8 cellular contexts compared by ENCODE assay signal in the genomic region with DNA sequence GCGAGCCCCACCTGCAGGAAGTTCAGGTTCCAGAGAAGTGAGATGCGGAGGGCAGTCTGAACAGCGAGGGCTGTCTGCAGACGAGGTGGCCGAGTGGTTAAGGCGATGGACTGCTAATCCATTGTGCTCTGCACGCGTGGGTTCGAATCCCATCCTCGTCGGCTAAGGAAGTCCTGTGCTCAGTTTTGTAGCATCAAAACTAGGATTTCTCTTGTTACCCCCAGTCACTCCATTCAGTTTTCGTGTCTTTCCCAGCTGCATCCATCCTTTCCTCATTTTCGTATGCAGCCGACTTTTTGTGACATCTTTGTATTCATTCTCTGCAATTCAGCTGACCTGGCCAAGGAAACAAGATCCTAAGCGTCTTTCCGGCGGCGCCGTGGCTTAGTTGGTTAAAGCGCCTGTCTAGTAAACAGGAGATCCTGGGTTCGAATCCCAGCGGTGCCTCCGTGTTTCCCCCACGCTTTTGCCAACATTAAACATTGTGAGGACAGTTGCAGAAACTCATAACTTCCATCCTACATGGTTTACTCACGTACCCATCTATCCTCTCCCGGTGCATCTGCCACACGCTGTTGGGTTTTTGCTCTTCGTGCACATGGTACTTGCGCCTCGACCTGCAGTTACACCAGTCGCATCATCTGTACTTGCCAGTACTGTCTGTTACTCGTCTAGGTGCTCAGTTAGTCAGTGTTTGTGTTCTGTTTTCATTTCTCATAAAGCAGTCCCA. TPM values are rescaled to one million over a fixed set of nuclear protein-coding genes. Genes with fewer than 3 reads are reported as not detected.
DNase-seq lines count a peak whose midpoint lies in the region; ATAC-seq and TF ChIP-seq lines count a peak whose summit lies in the region.

No MANE protein-coding gene starts in this region.

- ATAC-seq in GM18498 (IDR thresholded peaks at IDR 0.05; ENCODE audit: unreplicated experiment) (peak; percentile 26), HG03520 (IDR thresholded peaks at IDR 0.05; ENCODE audit: unreplicated experiment) (peak; percentile 22), lower lobe of right lung (peak; percentile 76 to 78)

- peaks cover 21% of the 10 kb centered on the region for H3K27me3 ChIP-seq in ectodermal cell (ENCODE audit: control insufficient read depth, insufficient read depth, low read length, poor library complexity, severe bottlenecking)
- no peaks in the 10 kb centered on the region for H3K27me3 ChIP-seq in lower lobe of right lung (ENCODE audit: low read depth)

- H3K9me3 ChIP-seq in ectodermal cell (ENCODE audit: control insufficient read depth, low read length) = no peaks in the 10 kb centered on the region
- H3K9me3 ChIP-seq in lower lobe of right lung = no peaks in the 10 kb centered on the region

- H3K4me1 ChIP-seq in ectodermal cell (ENCODE audit: control insufficient read depth, insufficient read depth, low read length) (peaks cover 14% of the 10 kb centered on the region), lower lobe of right lung (peaks cover 45% of the 10 kb centered on the region)

- H3K4me3 ChIP-seq in ectodermal cell (ENCODE audit: insufficient read depth, low read depth, low read length) (peak overlapping the region; percentile 67), lower lobe of right lung (peak overlapping the region; percentile 97)

- H3K27ac ChIP-seq in ectodermal cell (ENCODE audit: insufficient read depth, low read depth, low read length, poor library complexity, severe bottlenecking) = peak overlapping the region; percentile 11
- H3K27ac ChIP-seq in lower lobe of right lung = peak overlapping the region; percentile 98

- WGBS in ectodermal cell, 2 experiments = 0% methylated on average over 32 of the region's 32 CpGs

- DNase-seq in NCI-H748 treated with DMSO at 0.1 percent for 48 hours (lab: John Stamatoyannopoulos, UW) (peak; percentile 100), lower lobe of right lung (peak; percentile 91), HuH-7 (ENCODE audit: low spot score) (no peak)
- DNase-seq in activated CD4-positive, alpha-beta T cell treated with anti-CD3 and anti-CD28 coated beads, Interleukin-2, amount 50 U/mL, for 4 hours = peak; percentile 89 to 90
- peak; percentile 95 for DNase-seq in stimulated activated CD4-positive, alpha-beta T cell treated with anti-CD3 and anti-CD28 coated beads, Interleukin-4, amount 100 ng/mL, for 24 hours

- intact Hi-C loops in lower lobe of right lung (cut with DNase I) = no loop called here

- peak; percentile 30 for TF ChIP-seq CTCF in lower lobe of right lung (IDR thresholded peaks at IDR 0.05)

- H3K36me3 ChIP-seq in ectodermal cell (ENCODE audit: control insufficient read depth, insufficient read depth, low read length) = no peaks in the 10 kb centered on the region
- no peaks in the 10 kb centered on the region for H3K36me3 ChIP-seq in lower lobe of right lung

RNA-seq across cellular contexts. Expression of gene BORCS6, which starts 3.0 kb away (rescaled TPM):
- 3.2 TPM for polyA plus RNA-seq in ectodermal cell (2013, experiment 1 of 4)
- polyA plus RNA-seq in ectodermal cell (2013, experiment 2 of 4) = 3.4 TPM
- polyA plus RNA-seq in ectodermal cell (2013, experiment 3 of 4) = 2.9 TPM
- 3.1 TPM for polyA plus RNA-seq in ectodermal cell (2013, experiment 4 of 4)
- total RNA-seq in lower lobe of right lung = 7.7 TPM

RNA-seq across cellular contexts. Expression of gene TMEM107, which starts 10.8 kb away (rescaled TPM):
- polyA plus RNA-seq in ectodermal cell (2013, experiment 1 of 4) = 18.8 TPM
- 18.2 TPM for polyA plus RNA-seq in ectodermal cell (2013, experiment 2 of 4)
- polyA plus RNA-seq in ectodermal cell (2013, experiment 3 of 4) = 31.3 TPM
- 28.9 TPM for polyA plus RNA-seq in ectodermal cell (2013, experiment 4 of 4)
- total RNA-seq in lower lobe of right lung = 12.9 TPM

RNA-seq across cellular contexts. Expression of gene AURKB, which starts 23.4 kb away (rescaled TPM):
- polyA plus RNA-seq in ectodermal cell (2013, experiment 1 of 4) = 130 TPM
- polyA plus RNA-seq in ectodermal cell (2013, experiment 2 of 4) = 101 TPM
- polyA plus RNA-seq in ectodermal cell (2013, experiment 3 of 4) = 122 TPM
- polyA plus RNA-seq in ectodermal cell (2013, experiment 4 of 4) = 129 TPM
- total RNA-seq in lower lobe of right lung = 2.2 TPM

RNA-seq across cellular contexts. Expression of gene VAMP2, which starts 24.2 kb away (rescaled TPM):
- polyA plus RNA-seq in ectodermal cell (2013, experiment 1 of 4) = 50.3 TPM
- 44.8 TPM for polyA plus RNA-seq in ectodermal cell (2013, experiment 2 of 4)
- polyA plus RNA-seq in ectodermal cell (2013, experiment 3 of 4) = 38.2 TPM
- polyA plus RNA-seq in ectodermal cell (2013, experiment 4 of 4) = 47.1 TPM
- total RNA-seq in lower lobe of right lung = 77.0 TPM

RNA-seq across cellular contexts. Expression of gene PER1, which starts 34.7 kb away (rescaled TPM):
- polyA plus RNA-seq in ectodermal cell (2013, experiment 1 of 4) = 20.6 TPM
- polyA plus RNA-seq in ectodermal cell (2013, experiment 2 of 4) = 22.6 TPM
- 20.0 TPM for polyA plus RNA-seq in ectodermal cell (2013, experiment 3 of 4)
- 21.2 TPM for polyA plus RNA-seq in ectodermal cell (2013, experiment 4 of 4)
- 252 TPM for total RNA-seq in lower lobe of right lung

Comparison
In these comparisons a context has a peak if more than half of its experiments do, and no peak if none do; other contexts are left out.
1. ATAC-seq: peak in every context shown above with its lines; median percentile 77 in lower lobe of right lung; 26 in GM18498; 22 in HG03520.